15 cellular contexts compared by ENCODE assay signal in genomic region chr4:153595894-153596601, GRCh38.
DNase-seq lines count a peak whose midpoint lies in the region; ATAC-seq, FAIRE-seq and TF ChIP-seq lines count a peak whose summit lies in the region.
"Had no signal": no experiment of that assay in that cellular context is flagged by ENCODE, and none has a peak within 500 bp of the region (broad histone marks: within the 10 kb centered on the region; RNA-seq: fewer than 3 reads in every experiment).

No MANE protein-coding gene starts in this region.

- H3K36me3 Mint-ChIP-seq in CD8-positive, alpha-beta T cell: peaks cover 78% of the 10 kb centered on the region
- peaks cover 15% of the 10 kb centered on the region for H3K36me3 Mint-ChIP-seq in activated naive CD8-positive, alpha-beta T cell
- H3K36me3 Mint-ChIP-seq in naive thymus-derived CD4-positive, alpha-beta T cell: peaks cover 5 to 55% (median 37%) of the 10 kb centered on the region in 5 donors

- peaks cover 3% of the 10 kb centered on the region for H3K4me1 Mint-ChIP-seq in CD8-positive, alpha-beta T cell (ENCODE audit: low read depth)
- peaks cover 8% of the 10 kb centered on the region for H3K4me1 Mint-ChIP-seq in activated naive CD8-positive, alpha-beta T cell (ENCODE audit: low read depth)
- peaks cover 1 to 16% (median 10%) of the 10 kb centered on the region in 7 donors for H3K4me1 Mint-ChIP-seq in naive thymus-derived CD4-positive, alpha-beta T cell

- no peak overlapping the region for H3K27ac ChIP-seq in CD8-positive, alpha-beta T cell (ENCODE audit: low read depth, low read length)
- H3K27ac ChIP-seq in naive thymus-derived CD4-positive, alpha-beta T cell (ENCODE audit: low read depth, low read length): no peak overlapping the region
- no peak overlapping the region for H3K27ac ChIP-seq in lower lobe of right lung
- H3K27ac ChIP-seq: adrenal gland, right atrium auricular region, tibial nerve had no signal

- POLR2A ChIA-PET in CD8-positive, alpha-beta T cell (lab: Charles Lee): interaction anchor here (1.5 kb wide), 1 partner anchor 12 kb away, joined by 3 read pairs; no protein-coding TSS in a partner anchor
- POLR2A ChIA-PET in naive thymus-derived CD4-positive, alpha-beta T cell (lab: Charles Lee): interaction anchor here (0.6 to 1.0 kb wide), 2 partner anchors 12 to 106 kb away, joined by 3 to 4 read pairs; no protein-coding TSS in a partner anchor

- FAIRE-seq in D721Med (lab: Jason Lieb, UNC): no peak

- no peak for TF ChIP-seq CTCF in CD8-positive, alpha-beta T cell (IDR thresholded peaks at IDR 0.05)
- TF ChIP-seq CTCF in D721Med (IDR thresholded peaks at IDR 0.05; ENCODE audit: insufficient read depth, missing control alignments): no peak
- no peak for TF ChIP-seq CTCF in lower lobe of right lung (IDR thresholded peaks at IDR 0.05)

- H3K9me3 ChIP-seq in CD8-positive, alpha-beta T cell (ENCODE audit: low read length): no peaks in the 10 kb centered on the region
- H3K9me3 ChIP-seq in naive thymus-derived CD4-positive, alpha-beta T cell (ENCODE audit: control insufficient read depth in 2 of 3, low read length in 3 of 3): no peaks in the 10 kb centered on the region
- H3K9me3 ChIP-seq in lower lobe of right lung: no peaks in the 10 kb centered on the region
- H3K9me3 ChIP-seq: adrenal gland, right atrium auricular region, tibial nerve had no signal

- H3K4me1 ChIP-seq in CD8-positive, alpha-beta T cell (ENCODE audit: insufficient read depth, low read length): no peaks in the 10 kb centered on the region
- no peaks in the 10 kb centered on the region for H3K4me1 ChIP-seq in naive thymus-derived CD4-positive, alpha-beta T cell (ENCODE audit: control insufficient read depth in 2 of 2, insufficient read depth in 2 of 2, low read length in 2 of 2)
- no peaks in the 10 kb centered on the region for H3K4me1 ChIP-seq in lower lobe of right lung
- H3K4me1 ChIP-seq: adrenal gland, right atrium auricular region, tibial nerve had no signal

- H3K27ac Mint-ChIP-seq in CD8-positive, alpha-beta T cell: peak overlapping the region; percentile 53
- H3K27ac Mint-ChIP-seq in activated naive CD8-positive, alpha-beta T cell: peak overlapping the region; percentile 28
- peak overlapping the region in 6 of 9 donors; percentile 22 to 75 (median 61) for H3K27ac Mint-ChIP-seq in naive thymus-derived CD4-positive, alpha-beta T cell
- H3K27ac Mint-ChIP-seq: activated CD8-positive, alpha-beta memory T cell treated with anti-CD3 and anti-CD28 coated beads, Interleukin-2, amount 10 ng/mL, durations not matched to agents 7 days and 5 days had no signal

- H3K27me3 ChIP-seq in CD8-positive, alpha-beta T cell (ENCODE audit: insufficient read depth, low read length): no peaks in the 10 kb centered on the region
- no peaks in the 10 kb centered on the region for H3K27me3 ChIP-seq in naive thymus-derived CD4-positive, alpha-beta T cell (ENCODE audit: control insufficient read depth in 2 of 2, insufficient read depth in 2 of 2, low read length in 2 of 2)
- no peaks in the 10 kb centered on the region for H3K27me3 ChIP-seq in lower lobe of right lung (ENCODE audit: low read depth)
- H3K27me3 ChIP-seq: adrenal gland, right atrium auricular region, tibial nerve had no signal

- CTCF ChIA-PET in CD8-positive, alpha-beta T cell (lab: Charles Lee): interaction anchor here (0.9 to 1.9 kb wide), 2 partner anchors 22 to 47 kb away, joined by 3 to 6 read pairs; no protein-coding TSS in a partner anchor
- CTCF ChIA-PET in naive thymus-derived CD4-positive, alpha-beta T cell (lab: Charles Lee): interaction anchor here (0.8 to 1.4 kb wide), 4 partner anchors 9 to 512 kb away, joined by 3 to 5 read pairs (median 4); partner anchors contain the start of gene MND1

- no peak for ATAC-seq in CD8-positive, alpha-beta T cell
- ATAC-seq in GM18868 (IDR thresholded peaks at IDR 0.05; ENCODE audit: unreplicated experiment): peak; percentile 66
- ATAC-seq in naive thymus-derived CD4-positive, alpha-beta T cell: no peak
- no peak for ATAC-seq in lower lobe of right lung
- ATAC-seq: activated CD8-positive, alpha-beta memory T cell treated with anti-CD3 and anti-CD28 coated beads, Interleukin-2, amount 10 ng/mL, durations not matched to agents 7 days and 5 days; SK-N-SH treated with all-trans-retinoic acid at 6 μM for 48 hours had no signal

- no peak overlapping the region for H3K4me3 Mint-ChIP-seq in CD8-positive, alpha-beta T cell
- H3K4me3 Mint-ChIP-seq in activated naive CD8-positive, alpha-beta T cell: no peak overlapping the region
- H3K4me3 Mint-ChIP-seq in naive thymus-derived CD4-positive, alpha-beta T cell: no peak overlapping the region
- H3K4me3 Mint-ChIP-seq: activated CD8-positive, alpha-beta memory T cell treated with anti-CD3 and anti-CD28 coated beads, Interleukin-2, amount 10 ng/mL, durations not matched to agents 7 days and 5 days had no signal

- peaks cover 68% of the 10 kb centered on the region for H3K36me3 ChIP-seq in CD8-positive, alpha-beta T cell (ENCODE audit: insufficient read depth, low read length)
- H3K36me3 ChIP-seq in naive thymus-derived CD4-positive, alpha-beta T cell (ENCODE audit: control insufficient read depth in 2 of 3, insufficient read depth in 3 of 3, low read length in 3 of 3): peaks cover 38 to 85% (median 39%) of the 10 kb centered on the region in 3 experiments
- H3K36me3 ChIP-seq in lower lobe of right lung: peaks cover 72% of the 10 kb centered on the region

- H3K9me3 Mint-ChIP-seq in CD8-positive, alpha-beta T cell: no peaks in the 10 kb centered on the region
- no peaks in the 10 kb centered on the region for H3K9me3 Mint-ChIP-seq in activated naive CD8-positive, alpha-beta T cell (ENCODE audit: low read depth)
- no peaks in the 10 kb centered on the region for H3K9me3 Mint-ChIP-seq in naive thymus-derived CD4-positive, alpha-beta T cell

- H3K27me3 Mint-ChIP-seq in CD8-positive, alpha-beta T cell (ENCODE audit: low read depth): no peaks in the 10 kb centered on the region
- no peaks in the 10 kb centered on the region for H3K27me3 Mint-ChIP-seq in activated naive CD8-positive, alpha-beta T cell
- no peaks in the 10 kb centered on the region for H3K27me3 Mint-ChIP-seq in naive thymus-derived CD4-positive, alpha-beta T cell
- H3K27me3 Mint-ChIP-seq: activated CD8-positive, alpha-beta memory T cell treated with anti-CD3 and anti-CD28 coated beads, Interleukin-2, amount 10 ng/mL, durations not matched to agents 7 days and 5 days had no signal

- no peak overlapping the region for H3K4me3 ChIP-seq in CD8-positive, alpha-beta T cell (ENCODE audit: low read depth, low read length)
- H3K4me3 ChIP-seq in naive thymus-derived CD4-positive, alpha-beta T cell (ENCODE audit: low read length): no peak overlapping the region
- no peak overlapping the region for H3K4me3 ChIP-seq in lower lobe of right lung
- H3K4me3 ChIP-seq: adrenal gland, right atrium auricular region, tibial nerve had no signal

- intact Hi-C loops in CD8-positive, alpha-beta T cell (cut with DNase I, micrococcal nuclease): loop anchor here in 1 of 2 experiments (2.0 kb wide), 1 partner anchor 19 kb away; no protein-coding TSS in a partner anchor
- intact Hi-C loops in naive thymus-derived CD4-positive, alpha-beta T cell (cut with micrococcal nuclease): loop anchor here in 1 of 2 donors (2.0 kb wide), 2 partner anchors 13 to 15 kb away; no protein-coding TSS in a partner anchor
- intact Hi-C loops in lower lobe of right lung (cut with DNase I): no loop called here

- DNase-seq in CD8-positive, alpha-beta T cell: no peak
- DNase-seq in naive thymus-derived CD4-positive, alpha-beta T cell: no peak
- DNase-seq in amygdala (lab: John Stamatoyannopoulos, UW): no peak
- no peak for DNase-seq in D721Med (ENCODE audit: insufficient read length, low spot score)
- DNase-seq in lower lobe of right lung: no peak
- DNase-seq: activated CD8-positive, alpha-beta memory T cell treated with anti-CD3 and anti-CD28 coated beads, Interleukin-2, amount 10 ng/mL, durations not matched to agents 7 days and 5 days; adrenal gland; Karpas-422; mesenchymal stem cell; stimulated activated CD4-positive, alpha-beta T cell treated with anti-CD3 and anti-CD28 coated beads, Interleukin-2, amount 100 ng/mL, for 24 hours had no signal
